Comparison of ENCODE assay signal across 8 cellular contexts in genomic region chr1:22452401-22452963, GRCh38. TPM values are rescaled to one million over a fixed set of nuclear protein-coding genes. Genes with fewer than 3 reads are reported as not detected.
DNase-seq lines count a peak whose midpoint lies in the region; ATAC-seq, FAIRE-seq and TF ChIP-seq lines count a peak whose summit lies in the region.

No MANE protein-coding gene starts in this region.

- no peak for FAIRE-seq in HepG2 (lab: Jason Lieb, UNC)

- BruUV-seq in Panc1 (replicated peaks; lab: Mats Ljungman, UMichigan) (no TSS peak), HepG2 (replicated peaks; lab: Mats Ljungman, UMichigan) (no TSS peak)

- H3K36me3 Mint-ChIP-seq in CD4-positive, alpha-beta memory T cell = peaks cover 0 to 1% of the 10 kb centered on the region in 2 donors

- peak overlapping the region; percentile 75 for H2AFZ ChIP-seq in HepG2 (ENCODE audit: low read length)

- POLR2A ChIA-PET in CD4-positive, alpha-beta memory T cell (lab: Charles Lee; ENCODE audit: partially characterized antibody) = interaction anchor here (0.7 to 2.2 kb wide), 5 partner anchors 12 to 1791 kb away, joined by 3 to 9 read pairs (median 3); partner anchors contain the start of gene DDOST
- POLR2A ChIA-PET in Panc1 (lab: Charles Lee) = interaction anchor here (0.5 kb wide), 1 partner anchor 23 kb away, joined by 5 read pairs; no protein-coding TSS in a partner anchor
- POLR2A ChIA-PET in HepG2 (lab: Yijun Ruan, JAX) = no interaction called here

- TF ChIP-seq CTCF in Panc1 (IDR thresholded peaks at IDR 0.05) (no peak), HepG2 (CRISPR knock-in tag; IDR thresholded peaks at IDR 0.05) (no peak)

- H3K79me2 ChIP-seq in HepG2 (ENCODE audit: insufficient read depth, low read length) = peaks cover 43% of the 10 kb centered on the region

- no peak for DNase-seq in CD4-positive, alpha-beta memory T cell
- DNase-seq in Panc1 (ENCODE audit: low read depth, low spot score) (no peak), HepG2 (ENCODE audit: low spot score) (no peak), stromal cell of bone marrow (ENCODE audit: low read depth) (peak; percentile 41), NCI-H187 treated with DMSO at 0.1 percent for 48 hours (lab: John Stamatoyannopoulos, UW) (no peak)

- no peak for TF ChIP-seq RAD21 in HepG2 (CRISPR knock-in tag; IDR thresholded peaks at IDR 0.05)

- ATAC-seq in GM18909 (IDR thresholded peaks at IDR 0.05; ENCODE audit: poor library complexity, unreplicated experiment) = peak; percentile 30
- ATAC-seq in HG03159 (IDR thresholded peaks at IDR 0.05; ENCODE audit: unreplicated experiment) = peak; percentile 18
- ATAC-seq in Panc1 = peak; percentile 45
- peak; percentile 61 for ATAC-seq in HepG2

- H3K27me3 Mint-ChIP-seq in CD4-positive, alpha-beta memory T cell = no peaks in the 10 kb centered on the region

- no peaks in the 10 kb centered on the region for H3K9me3 ChIP-seq in CD4-positive, alpha-beta memory T cell (ENCODE audit: control insufficient read depth in 1 of 2, low read length in 2 of 2)
- H3K9me3 ChIP-seq in Panc1 (ENCODE audit: control insufficient read depth, insufficient read depth, low read depth, low read length) (no peaks in the 10 kb centered on the region), HepG2 (ENCODE audit: low read length) (no peaks in the 10 kb centered on the region)

- no peaks in the 10 kb centered on the region for H4K20me1 ChIP-seq in HepG2 (ENCODE audit: insufficient read depth, low read length)

- peaks cover 27 to 43% (median 36%) of the 10 kb centered on the region in 4 donors for H3K4me1 Mint-ChIP-seq in CD4-positive, alpha-beta memory T cell

- H3K4me3 Mint-ChIP-seq in CD4-positive, alpha-beta memory T cell = peak overlapping the region; percentile 85 to 97 (median 94)

- CTCF ChIA-PET in CD4-positive, alpha-beta memory T cell (lab: Charles Lee; ENCODE audit: partially characterized antibody) = interaction anchor here (0.9 to 1.3 kb wide), 2 partner anchors 9 to 22 kb away, joined by 3 read pairs; no protein-coding TSS in a partner anchor
- CTCF ChIA-PET in Panc1 (lab: Charles Lee) (no interaction called here), HepG2 (lab: Yijun Ruan, JAX; ENCODE audit: low intra/inter-chr PET ratio, low total read pairs) (no interaction called here)

- H3K27ac ChIP-seq in CD4-positive, alpha-beta memory T cell (ENCODE audit: low read depth, low read length) = peak overlapping the region; percentile 75
- peak overlapping the region; percentile 94 for H3K27ac ChIP-seq in Panc1 (ENCODE audit: low read length)
- peak overlapping the region; percentile 94 for H3K27ac ChIP-seq in cingulate gyrus (ENCODE audit: low read depth, low read length)
- peak overlapping the region; percentile 85 for H3K27ac ChIP-seq in HepG2 (ENCODE audit: extremely low read length, insufficient read depth, low read length)

- in situ Hi-C loops in Panc1 (cut with HindIII; ENCODE audit: low pct_unique_long_range_greater_than_20kb, low sequenced_read_pairs) (no loop called here), HepG2 (cut with HindIII; ENCODE audit: extremely low pct_ligation_motif_present, low pct_unique_long_range_greater_than_20kb) (no loop called here)

- H3K4me1 ChIP-seq in CD4-positive, alpha-beta memory T cell (ENCODE audit: insufficient read depth, low read length) = peaks cover 19% of the 10 kb centered on the region
- H3K4me1 ChIP-seq in Panc1 (ENCODE audit: control insufficient read depth, insufficient read depth, low read length) (peaks cover 43% of the 10 kb centered on the region), HepG2 (ENCODE audit: insufficient read depth, low read length) (peaks cover 77% of the 10 kb centered on the region)

- WGBS in HepG2 (ENCODE audit: low lambda C conversion rate) = 0% methylated on average over 14 of the region's 14 CpGs

- H3K9ac ChIP-seq in HepG2 (ENCODE audit: insufficient read depth, low read depth, low read length) = peak overlapping the region; percentile 84

- TF ChIP-seq POLR2A in HepG2 (IDR thresholded peaks at IDR 0.05; ENCODE audit: insufficient read depth in 1 of 2, low read depth in 2 of 2, low read length in 2 of 2) = 0 out of 4 replicates have a peak, but pooled peaks of 1 of the 2 experiments have one; percentile 9

- H3K4me2 ChIP-seq in HepG2 (ENCODE audit: low read depth, low read length) = peak overlapping the region; percentile 78

- no peaks in the 10 kb centered on the region for H3K27me3 ChIP-seq in CD4-positive, alpha-beta memory T cell (ENCODE audit: insufficient read depth, low read length)
- H3K27me3 ChIP-seq in Panc1 (ENCODE audit: control insufficient read depth, insufficient read depth, low read length) (no peaks in the 10 kb centered on the region), HepG2 (ENCODE audit: control insufficient read depth in 1 of 2, insufficient read depth in 2 of 2, low read length in 2 of 2) (no peaks in the 10 kb centered on the region; a peak in 1 of 5 replicates)

- no peaks in the 10 kb centered on the region for H3K9me3 Mint-ChIP-seq in CD4-positive, alpha-beta memory T cell

- H3K4me3 ChIP-seq in CD4-positive, alpha-beta memory T cell (ENCODE audit: low read length in 2 of 2) = peak overlapping the region; percentile 78 to 88
- H3K4me3 ChIP-seq in Panc1 (ENCODE audit: low read depth in 2 of 2, low read length in 2 of 2) = peak overlapping the region; percentile 80 to 94
- H3K4me3 ChIP-seq in HepG2 (replicated peaks in 1 of 3; ENCODE audit: insufficient read depth in 1 of 3, low read depth in 2 of 3, low read length in 3 of 3) = peak overlapping the region; percentile 88 to 96 (median 95)

- TF ChIP-seq EP300 in HepG2 (IDR thresholded peaks at IDR 0.05; ENCODE audit: low read depth in 2 of 2, low read length in 2 of 2) = no peak
- no peak for TF ChIP-seq EP300 in HepG2 (CRISPR knock-in tag; IDR thresholded peaks at IDR 0.05; ENCODE audit: borderline replicate concordance)

- peak overlapping the region; percentile 77 to 98 (median 97) for H3K27ac Mint-ChIP-seq in CD4-positive, alpha-beta memory T cell

- intact Hi-C loops in CD4-positive, alpha-beta memory T cell (cut with micrococcal nuclease) = no loop called here
- intact Hi-C loops in Panc1 (cut with micrococcal nuclease; ENCODE audit: unreplicated experiment) = no loop called here
- intact Hi-C loops in HepG2 (cut with micrococcal nuclease; ENCODE audit: unreplicated experiment) = loop anchor here (2.0 to 5.0 kb wide), 2 partner anchors 24 to 50 kb away; no protein-coding TSS in a partner anchor

- H3K36me3 ChIP-seq in CD4-positive, alpha-beta memory T cell (ENCODE audit: insufficient read depth, low read length) = no peaks in the 10 kb centered on the region
- H3K36me3 ChIP-seq in Panc1 (ENCODE audit: control insufficient read depth, insufficient read depth, low read length) (no peaks in the 10 kb centered on the region; the same call in 1 of the 2 replicates), HepG2 (replicated peaks in 1 of 2; ENCODE audit: control insufficient read depth in 1 of 2, insufficient read depth in 2 of 2, low read length in 2 of 2) (no peaks in the 10 kb centered on the region)

TF ChIP-seq in HepG2, 621 proteins besides CTCF, POLR2A, EP300 and RAD21 (continues in another document):
- 0 out of 2 replicates have a peak, but pooled peaks have one; percentile 6 for TF ChIP-seq MTERF4 (CRISPR knock-in tag; IDR thresholded peaks at IDR 0.05)
- TF ChIP-seq PHB2 (IDR thresholded peaks at IDR 0.05; ENCODE audit: partially characterized antibody) = no peak
- no peak for TF ChIP-seq CCAR2 (optimal IDR thresholded peaks at IDR 0.05; ENCODE audit: low read depth, low read length)
- TF ChIP-seq JDP2 (CRISPR knock-in tag; IDR thresholded peaks at IDR 0.05; ENCODE audit: borderline replicate concordance) = no peak
- no peak for TF ChIP-seq HDAC1 (CRISPR knock-in tag; IDR thresholded peaks at IDR 0.05)
- peak; percentile 42; the same call in 1 of the 2 replicates for TF ChIP-seq ZFX (CRISPR knock-in tag; IDR thresholded peaks at IDR 0.05; ENCODE audit: low read depth)
- TF ChIP-seq SAFB2 (CRISPR knock-in tag; IDR thresholded peaks at IDR 0.05; ENCODE audit: borderline replicate concordance, low read depth) = no peak

RNA-seq across cellular contexts. Expression of gene ZBTB40, which starts 0.8 kb away (rescaled TPM):
- total RNA-seq in CD4-positive, alpha-beta memory T cell = 10 to 100 TPM; 46.3 to 50.6 TPM
- 1 to 10 TPM in 1 of 2 donors, under 1 TPM in 1; 0.81 to 6.7 TPM for polyA plus RNA-seq in CD4-positive, alpha-beta memory T cell
- total RNA-seq in Panc1 (2021; ENCODE audit: unreplicated experiment) = 24.3 TPM
- 12.8 TPM for polyA plus RNA-seq in Panc1 (2012; ENCODE audit: insufficient read length)
- 14.7 and 16.5 TPM in 2 replicates for total RNA-seq in HepG2 (2016; rRNA removed; fragmentation: Illumina TruSeq; extraction: Trizol)
- 19.7 and 21.4 TPM in 2 replicates for total RNA-seq in HepG2 (2016; cell fraction: cytosol; rRNA removed; fragmentation: Illumina TruSeq; extraction: Trizol; ENCODE audit: low read depth)
- total RNA-seq in HepG2 (2016; cell fraction: insoluble cytoplasmic fraction; rRNA removed; fragmentation: Illumina TruSeq; extraction: Trizol) = 12.3 and 15.2 TPM in 2 replicates
- 9.5 and 11.9 TPM in 2 replicates for total RNA-seq in HepG2 (2016; cell fraction: membrane; rRNA removed; fragmentation: Illumina TruSeq; extraction: Trizol)
- 27.6 and 28.2 TPM in 2 replicates for total RNA-seq in HepG2 (2016; cell fraction: nucleus; rRNA removed; fragmentation: Illumina TruSeq; extraction: Trizol)
- 8.8 and 10.5 TPM in 2 replicates for polyA plus RNA-seq in HepG2 (2011; rRNA removed)
- polyA plus RNA-seq in HepG2 (2011; cell fraction: cytosol; rRNA removed) = 2.8 and 2.9 TPM in 2 replicates
- polyA plus RNA-seq in HepG2 (2011; cell fraction: nucleus; rRNA removed) = 58.3 and 61.4 TPM in 2 replicates
- 9.2 and 10.4 TPM in 2 replicates for polyA plus RNA-seq in HepG2 (2012)
- polyA plus RNA-seq in HepG2 (2016; cell fraction: cytosol; fragmentation: Illumina TruSeq; extraction: Trizol; ENCODE audit: low read depth) = 0.26 and 0.31 TPM in 2 replicates
- polyA plus RNA-seq in HepG2 (2016; cell fraction: insoluble cytoplasmic fraction; fragmentation: Illumina TruSeq; extraction: Trizol; ENCODE audit: low read depth) = 4.9 and 6.4 TPM in 2 replicates
- polyA plus RNA-seq in HepG2 (2016; cell fraction: membrane; fragmentation: Illumina TruSeq; extraction: Trizol; ENCODE audit: low read depth) = 0.66 TPM in 2 replicates
- polyA plus RNA-seq in HepG2 (2016; cell fraction: nucleus; fragmentation: Illumina TruSeq; extraction: Trizol; ENCODE audit: insufficient read depth, low read depth) = 40.6 and 43.4 TPM in 2 replicates
- polyA minus RNA-seq in HepG2 (2011; rRNA and poly(A)+ RNA removed; ENCODE audit: low replicate concordance) = 16.1 and 26.2 TPM in 2 replicates
- polyA minus RNA-seq in HepG2 (2011; cell fraction: cytosol; rRNA and poly(A)+ RNA removed) = 5.2 and 5.8 TPM in 2 replicates
- polyA minus RNA-seq in HepG2 (2011; cell fraction: nucleus; rRNA and poly(A)+ RNA removed) = 25.9 and 28.1 TPM in 2 replicates
